Comparison of ENCODE assay signal across 16 cellular contexts in the genomic region with DNA sequence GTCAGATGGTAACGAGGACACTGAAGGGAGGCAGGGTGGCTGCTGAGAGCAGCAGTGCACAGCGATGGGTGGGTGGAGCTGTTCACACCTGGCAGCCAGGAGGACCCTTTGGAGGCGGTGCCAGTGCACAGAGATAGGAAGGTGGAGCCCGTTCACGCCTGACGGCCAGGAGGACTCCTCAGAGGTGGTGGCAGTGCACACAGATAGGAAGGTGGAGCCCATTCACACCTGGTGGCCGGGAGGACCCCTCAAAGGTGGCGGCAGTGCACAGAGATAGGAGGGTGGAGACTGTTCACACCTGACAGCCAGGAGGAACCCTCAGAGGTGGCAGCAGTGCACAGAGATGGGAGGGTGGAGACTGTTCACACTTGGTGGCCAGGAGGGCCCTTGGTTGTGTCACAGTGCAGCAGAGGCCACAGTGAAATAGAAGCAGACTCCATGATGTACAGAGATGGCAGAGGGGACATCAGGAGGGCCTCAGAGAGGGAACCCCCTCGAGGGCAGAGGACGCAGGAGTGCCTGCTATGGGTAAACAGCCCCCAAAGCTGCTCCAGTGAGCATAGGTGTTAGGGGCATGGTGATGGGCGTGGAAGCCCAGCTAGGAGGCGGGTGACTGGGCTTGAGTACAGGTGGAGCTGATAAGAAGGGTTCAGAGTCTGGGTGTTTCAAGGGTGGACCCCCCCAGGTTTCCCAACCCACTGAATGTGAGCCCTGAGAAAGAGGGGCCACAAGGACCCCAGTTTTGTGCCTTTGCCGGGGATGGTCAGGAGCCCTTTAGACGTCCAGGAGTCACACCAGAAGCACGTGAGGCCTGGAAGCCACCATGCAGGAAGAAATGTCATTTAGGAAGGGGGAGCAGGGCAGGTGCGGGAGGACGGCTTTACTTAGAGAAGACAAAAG.
"Had no signal": no experiment of that assay in that cellular context is flagged by ENCODE, and none has a peak within 500 bp of the region (broad histone marks: within the 10 kb centered on the region; RNA-seq: fewer than 3 reads in every experiment).

No MANE protein-coding gene starts in this region.

- H3K4me3 ChIP-seq: colonic mucosa, esophagus squamous epithelium, gastroesophageal sphincter, right lobe of liver had no signal

- H3K27ac Mint-ChIP-seq: activated CD8-positive, alpha-beta T cell treated with anti-CD3 and anti-CD28 coated beads, Interleukin-2, amount 10 ng/mL, durations not matched to agents 7 days and 5 days; activated naive CD8-positive, alpha-beta T cell treated with anti-CD3 and anti-CD28 coated beads for 36 hours; activated T-helper 1 cell treated with anti-CD3 and anti-CD28 coated beads, Interleukin-12 subunit alpha, Interleukin-12 subunit beta, Interleukin-2, Interleukin-4 antibody, amounts not matched to agents 30 ng/mL and 10 ng/mL and 1 ng/mL, durations not matched to agents 14 hours and 24 hours and 36 hours; nephron progenitor cell; stimulated activated memory B cell treated with anti-CD40 and anti-IgM and Interleukin-4, amounts not matched to agents 10 μg/mL and 1 μg/mL and 100 μg/mL, for 72 hours had no signal

- H3K9me3 Mint-ChIP-seq: activated naive CD8-positive, alpha-beta T cell treated with anti-CD3 and anti-CD28 coated beads for 36 hours; activated T-helper 1 cell treated with anti-CD3 and anti-CD28 coated beads, Interleukin-12 subunit alpha, Interleukin-12 subunit beta, Interleukin-2, Interleukin-4 antibody, amounts not matched to agents 30 ng/mL and 10 ng/mL and 1 ng/mL, durations not matched to agents 14 hours and 24 hours and 36 hours; central memory CD8-positive, alpha-beta T cell; nephron progenitor cell had no signal

- H3K4me1 ChIP-seq: colonic mucosa, esophagus squamous epithelium, gastroesophageal sphincter, right lobe of liver had no signal

- H3K36me3 Mint-ChIP-seq: activated naive CD8-positive, alpha-beta T cell treated with anti-CD3 and anti-CD28 coated beads for 36 hours; stimulated activated memory B cell treated with anti-CD40 and anti-IgM and Interleukin-4, amounts not matched to agents 10 μg/mL and 1 μg/mL and 100 μg/mL, for 72 hours had no signal

- H3K27ac ChIP-seq: colonic mucosa, esophagus squamous epithelium, gastroesophageal sphincter, right lobe of liver had no signal

- H3K4me1 Mint-ChIP-seq: activated naive CD8-positive, alpha-beta T cell treated with anti-CD3 and anti-CD28 coated beads for 36 hours; central memory CD8-positive, alpha-beta T cell; nephron progenitor cell; stimulated activated memory B cell treated with anti-CD40 and anti-IgM and Interleukin-4, amounts not matched to agents 10 μg/mL and 1 μg/mL and 100 μg/mL, for 72 hours had no signal

- H3K9me3 ChIP-seq: colonic mucosa, esophagus squamous epithelium, gastroesophageal sphincter, right lobe of liver had no signal

- ATAC-seq: activated CD4-positive, CD25-positive, alpha-beta regulatory T cell treated with anti-CD3 and anti-CD28 coated beads, Interleukin-2, amount 50 U/mL, for 24 hours; activated CD8-positive, alpha-beta T cell treated with anti-CD3 and anti-CD28 coated beads, Interleukin-2, amount 10 ng/mL, durations not matched to agents 7 days and 5 days; gastroesophageal sphincter; right lobe of liver had no signal

- H3K27me3 ChIP-seq: colonic mucosa, right lobe of liver had no signal

- H3K4me3 Mint-ChIP-seq: activated CD8-positive, alpha-beta T cell treated with anti-CD3 and anti-CD28 coated beads, Interleukin-2, amount 10 ng/mL, durations not matched to agents 7 days and 5 days; activated naive CD8-positive, alpha-beta T cell treated with anti-CD3 and anti-CD28 coated beads for 36 hours; activated T-helper 1 cell treated with anti-CD3 and anti-CD28 coated beads, Interleukin-12 subunit alpha, Interleukin-12 subunit beta, Interleukin-2, Interleukin-4 antibody, amounts not matched to agents 30 ng/mL and 10 ng/mL and 1 ng/mL, durations not matched to agents 14 hours and 24 hours and 36 hours; central memory CD8-positive, alpha-beta T cell; nephron progenitor cell; stimulated activated memory B cell treated with anti-CD40 and anti-IgM and Interleukin-4, amounts not matched to agents 10 μg/mL and 1 μg/mL and 100 μg/mL, for 72 hours had no signal

- H3K36me3 ChIP-seq: colonic mucosa, esophagus squamous epithelium, gastroesophageal sphincter, right lobe of liver had no signal

- DNase-seq: activated CD4-positive, alpha-beta T cell treated with anti-CD3 and anti-CD28 coated beads, Interleukin-2, amount 50 U/mL, for 1 hour; activated CD8-positive, alpha-beta T cell treated with anti-CD3 and anti-CD28 coated beads, Interleukin-2, amount 10 ng/mL, durations not matched to agents 7 days and 5 days; activated naive CD8-positive, alpha-beta T cell treated with anti-CD3 and anti-CD28 coated beads for 36 hours; colonic mucosa; esophagus squamous epithelium; hypothalamus; nephron progenitor cell; nucleus accumbens; small intestine; stimulated activated CD4-positive, alpha-beta T cell treated with anti-CD3 and anti-CD28 coated beads, Interleukin-2, amount 100 ng/mL, for 24 hours had no signal
